30 cellular contexts compared by ENCODE assay signal in genomic region chr1:193303849-193304248, GRCh38.
"Had no signal": no experiment of that assay in that cellular context is flagged by ENCODE, and none has a peak within 500 bp of the region (broad histone marks: within the 10 kb centered on the region; RNA-seq: fewer than 3 reads in every experiment).

No MANE protein-coding gene starts in this region.

- H3K9ac ChIP-seq: neural progenitor cell had no signal

- DNase-seq: hypothalamus; immature natural killer cell; kidney; left colon; left lung; mesendoderm; naive B cell; natural killer cell; nephron progenitor cell; occipital lobe; pancreas; posterior cingulate gyrus; retina; right cardiac atrium; sigmoid colon; small intestine; spleen; stimulated activated CD4-positive, alpha-beta T cell treated with anti-CD3 and anti-CD28 coated beads, Interleukin-4, amount 100 ng/mL, for 24 hours; stimulated activated naive CD4-positive, alpha-beta T cell; tibial artery; upper lobe of right lung had no signal

- ATAC-seq: left colon; left lung; natural killer cell; pancreas; right cardiac atrium; stimulated activated effector memory CD8-positive, alpha-beta T cell treated with anti-CD3 and anti-CD28 coated beads, Interleukin-12 subunit alpha, Interleukin-12 subunit beta, amount 100 ng/mL, for 72 hours; upper lobe of right lung had no signal

- H2AFZ ChIP-seq: neural progenitor cell had no signal

- H3K4me3 ChIP-seq: left lung, lung, neural progenitor cell, pancreas, prostate gland, sigmoid colon, spleen, suprapubic skin, thoracic aorta, tibial artery, upper lobe of right lung had no signal

- FAIRE-seq: islet of Langerhans, kidney, pancreas, small intestine, urothelium cell line had no signal

- H3K27ac ChIP-seq: left lung, neural progenitor cell, neutrophil, pancreas, sigmoid colon, spleen, suprapubic skin, thoracic aorta, tibial artery, upper lobe of right lung had no signal

- H3K4me1 ChIP-seq: left lung, neural progenitor cell, pancreas, prostate gland, spleen, suprapubic skin, tibial artery, upper lobe of right lung had no signal

- H3K36me3 ChIP-seq: left lung, neural progenitor cell, neutrophil, pancreas, prostate gland, sigmoid colon, spleen, suprapubic skin, thoracic aorta, tibial artery, upper lobe of right lung had no signal

- H3K4me2 ChIP-seq: neural progenitor cell had no signal

- H3K9me3 ChIP-seq: left lung, neutrophil, pancreas, prostate gland, sigmoid colon, spleen, suprapubic skin, thoracic aorta, tibial artery, upper lobe of right lung had no signal

- H3K27me3 ChIP-seq: left lung, neural progenitor cell, neutrophil, pancreas, sigmoid colon, spleen, suprapubic skin, tibial artery, upper lobe of right lung had no signal
